In genomic region chr2:74690571-74690970, GRCh38 we compare ENCODE assay signal across 1 cellular context.
TF ChIP-seq lines count a peak whose summit lies in the region.

No MANE protein-coding gene starts in this region.

TF ChIP-seq in HepG2, 621 proteins besides CTCF, POLR2A, EP300 and RAD21 (continued from another document):
- 0 out of 2 replicates have a peak, but pooled peaks have one; percentile 20 for TF ChIP-seq ARID5B (CRISPR knock-in tag; IDR thresholded peaks at IDR 0.05)
- TF ChIP-seq ZNF225 (CRISPR knock-in tag; IDR thresholded peaks at IDR 0.05) = no peak
- no peak for TF ChIP-seq MED1 (CRISPR knock-in tag; IDR thresholded peaks at IDR 0.05)
- no peak for TF ChIP-seq SAP130 (CRISPR knock-in tag; IDR thresholded peaks at IDR 0.05; ENCODE audit: low read depth)
- TF ChIP-seq RXRB (CRISPR knock-in tag; IDR thresholded peaks at IDR 0.05; ENCODE audit: borderline replicate concordance) = 0 out of 2 replicates have a peak, but pooled peaks have one; percentile 18
- no peak for TF ChIP-seq JUNB (CRISPR knock-in tag; IDR thresholded peaks at IDR 0.05; ENCODE audit: borderline replicate concordance)
- no peak for TF ChIP-seq ZSCAN31 (CRISPR knock-in tag; IDR thresholded peaks at IDR 0.05; ENCODE audit: low read depth)
- TF ChIP-seq SOX13 (IDR thresholded peaks at IDR 0.05) = no peak
- TF ChIP-seq SOX13 (CRISPR knock-in tag; conservative IDR thresholded peaks at IDR 0.05 in 1 of 2, IDR thresholded peaks at IDR 0.05 in 1 of 2) = no peak
- TF ChIP-seq ZIK1 (CRISPR knock-in tag; IDR thresholded peaks at IDR 0.05; ENCODE audit: borderline replicate concordance, low read depth) = no peak
- TF ChIP-seq MAFG (CRISPR knock-in tag; IDR thresholded peaks at IDR 0.05) = no peak
- TF ChIP-seq, protein P1, sequence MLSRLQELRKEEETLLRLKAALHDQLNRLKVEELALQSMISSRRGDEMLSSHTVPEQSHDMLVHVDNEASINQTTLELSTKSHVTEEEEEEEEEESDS (CRISPR knock-in tag; IDR thresholded peaks at IDR 0.05; ENCODE audit: borderline replicate concordance) = no peak
- TF ChIP-seq, protein P2, sequence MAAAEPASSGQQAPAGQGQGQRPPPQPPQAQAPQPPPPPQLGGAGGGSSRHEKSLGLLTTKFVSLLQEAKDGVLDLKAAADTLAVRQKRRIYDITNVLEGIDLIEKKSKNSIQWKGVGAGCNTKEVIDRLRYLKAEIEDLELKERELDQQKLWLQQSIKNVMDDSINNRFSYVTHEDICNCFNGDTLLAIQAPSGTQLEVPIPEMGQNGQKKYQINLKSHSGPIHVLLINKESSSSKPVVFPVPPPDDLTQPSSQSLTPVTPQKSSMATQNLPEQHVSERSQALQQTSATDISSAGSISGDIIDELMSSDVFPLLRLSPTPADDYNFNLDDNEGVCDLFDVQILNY (CRISPR knock-in tag; conservative IDR thresholded peaks at IDR 0.05) = no peak
- TF ChIP-seq IRF2 (CRISPR knock-in tag; IDR thresholded peaks at IDR 0.05) = peak; percentile 29; the same call in 1 of the 2 replicates
- no peak for TF ChIP-seq ZNF883 (CRISPR knock-in tag; IDR thresholded peaks at IDR 0.05; ENCODE audit: not compliant biosample characterization)
- TF ChIP-seq IKZF4 (CRISPR knock-in tag; IDR thresholded peaks at IDR 0.05; ENCODE audit: borderline replicate concordance, low read depth, not compliant biosample characterization) = no peak
- no peak for TF ChIP-seq FOSL2 (CRISPR knock-in tag; IDR thresholded peaks at IDR 0.05)
- 0 out of 2 replicates have a peak, but pooled peaks have one; percentile 25 for TF ChIP-seq ZNF331 (CRISPR knock-in tag; IDR thresholded peaks at IDR 0.05)
